28 cellular contexts compared by ENCODE assay signal in the genomic region with DNA sequence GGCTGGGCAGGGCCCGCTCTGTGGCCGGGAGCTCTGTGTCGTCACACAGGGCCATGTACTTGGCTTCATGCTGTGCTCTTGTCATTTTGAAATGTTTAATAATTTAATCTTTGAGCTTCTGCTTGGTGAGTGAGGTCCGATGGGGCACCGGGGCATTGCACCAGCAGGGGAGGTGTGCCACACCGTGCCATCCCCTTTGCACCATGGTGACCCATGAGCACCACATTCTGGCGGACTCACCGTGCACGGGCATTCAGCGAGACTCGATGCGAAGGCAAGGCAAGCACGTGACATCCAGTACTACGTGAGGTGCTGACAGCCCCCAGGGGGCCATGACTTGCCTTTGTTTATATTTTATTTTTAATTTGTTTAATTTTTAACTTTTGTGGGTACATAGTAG.
"Had no signal": no experiment of that assay in that cellular context is flagged by ENCODE, and none has a peak within 500 bp of the region (broad histone marks: within the 10 kb centered on the region; RNA-seq: fewer than 3 reads in every experiment).

No MANE protein-coding gene starts in this region.

- H3K79me2 ChIP-seq: parathyroid adenoma had no signal

- ATAC-seq: naive thymus-derived CD8-positive, alpha-beta T cell; natural killer cell treated with Interleukin-12 subunit alpha and Interleukin-12 subunit beta and Interleukin-15 and Interleukin-18, amount 100 ng/mL, for 72 hours; psoas muscle; right cardiac atrium; stimulated activated memory B cell treated with anti-CD40 and anti-IgM and Interleukin-4, amounts not matched to agents 10 μg/mL and 1 μg/mL and 100 μg/mL, for 72 hours; stimulated activated naive CD8-positive, alpha-beta T cell treated with anti-CD3 and anti-CD28 coated beads, Interleukin-15, amount 100 ng/mL, for 72 hours; stimulated activated naive CD8-positive, alpha-beta T cell treated with anti-CD3 and anti-CD28 coated beads, Interleukin-15, Interleukin-2, amounts not matched to agents 100 U/mL and 50 U/mL, for 24 hours had no signal

- H3K36me3 ChIP-seq: ovary, right lobe of liver, sigmoid colon, suprapubic skin, tibial artery, transverse colon, upper lobe of left lung, uterus had no signal

- H3K4me3 ChIP-seq: ovary, psoas muscle, right lobe of liver, sigmoid colon, suprapubic skin, testis, tibial artery, transverse colon, upper lobe of left lung, uterus had no signal

- H3K9ac ChIP-seq: parathyroid adenoma had no signal

- H2AFZ ChIP-seq: parathyroid adenoma had no signal

- FAIRE-seq: small intestine had no signal

- H3K9me3 ChIP-seq: ovary, psoas muscle, right lobe of liver, sigmoid colon, suprapubic skin, testis, tibial artery, transverse colon, upper lobe of left lung, uterus had no signal

- H3K27me3 ChIP-seq: ovary, right lobe of liver, testis, tibial artery, uterus had no signal

- H3K4me1 ChIP-seq: parathyroid adenoma, psoas muscle, right lobe of liver, sigmoid colon, suprapubic skin, testis, tibial artery, transverse colon, upper lobe of left lung, uterus had no signal

- H3K27ac ChIP-seq: ovary, parathyroid adenoma, psoas muscle, right lobe of liver, sigmoid colon, suprapubic skin, testis, tibial artery, transverse colon, upper lobe of left lung, uterus had no signal

- DNase-seq: naive B cell; naive thymus-derived CD8-positive, alpha-beta T cell; nephron progenitor cell; occipital lobe; ovary; psoas muscle; right cardiac atrium; right lobe of liver; sigmoid colon; stimulated activated CD4-positive, alpha-beta T cell treated with anti-CD3 and anti-CD28 coated beads, Interleukin-12 subunit alpha, Interleukin-12 subunit beta, amount 100 ng/mL, for 4 hours; stimulated activated CD4-positive, alpha-beta T cell treated with anti-CD3 and anti-CD28 coated beads, Interleukin-1b, Interleukin-23, amount 100 ng/mL, for 48 hours; stimulated activated CD4-positive, alpha-beta T cell treated with anti-CD3 and anti-CD28 coated beads, Interleukin-4, amount 100 ng/mL, for 1 hour; stimulated activated CD4-positive, alpha-beta T cell treated with anti-CD3 and anti-CD28 coated beads, Interleukin-4, amount 100 ng/mL, for 4 hours; stimulated activated CD8-positive, alpha-beta memory T cell treated with anti-CD3 and anti-CD28 coated beads, Interleukin-4, amount 100 ng/mL, for 48 hours; stimulated activated naive CD4-positive, alpha-beta T cell; stimulated activated naive CD8-positive, alpha-beta T cell treated with anti-CD3 and anti-CD28 coated beads, Interleukin-15, amount 100 ng/mL, for 72 hours; stimulated activated naive CD8-positive, alpha-beta T cell treated with anti-CD3 and anti-CD28 coated beads, Interleukin-15, Interleukin-2, amounts not matched to agents 100 U/mL and 50 U/mL, for 24 hours; substantia nigra; testis; tibial artery; transverse colon; upper lobe of left lung; uterus had no signal
